In genomic region chr3:82329300-82329699, GRCh38 we compare ENCODE assay signal across 13 cellular contexts.
DNase-seq lines count a peak whose midpoint lies in the region; TF ChIP-seq lines count a peak whose summit lies in the region.
"Had no signal": no experiment of that assay in that cellular context is flagged by ENCODE, and none has a peak within 500 bp of the region (broad histone marks: within the 10 kb centered on the region; RNA-seq: fewer than 3 reads in every experiment).

No MANE protein-coding gene starts in this region.

- CTCF ChIA-PET in Calu3 (lab: Charles Lee), result no interaction called here

- H3K4me2 ChIP-seq in neuronal stem cell (ENCODE audit: insufficient read depth, low read length, poor library complexity, severe bottlenecking), result no peak overlapping the region

- H3K9me3 Mint-ChIP-seq in HFFc6 (peaks cover 10% of the 10 kb centered on the region; the same call in 1 of the 2 replicates), nephron (no peaks in the 10 kb centered on the region), Calu3 (ENCODE audit: low read depth, unreplicated experiment) (no peaks in the 10 kb centered on the region)

- no peak overlapping the region for H4K91ac ChIP-seq in neuronal stem cell (ENCODE audit: low read depth, low read length, poor library complexity)

- intact Hi-C loops in Calu3 (cut with micrococcal nuclease; ENCODE audit: unreplicated experiment), result no loop called here

- no peak overlapping the region for H3K4me3 ChIP-seq in astrocyte of the spinal cord (ENCODE audit: low read depth, low read length)
- H3K4me3 ChIP-seq in brain microvascular endothelial cell (ENCODE audit: low read depth, low read length), result no peak overlapping the region
- no peak overlapping the region for H3K4me3 ChIP-seq in neuronal stem cell (ENCODE audit: low read length in 2 of 2)
- H3K4me3 ChIP-seq: thyroid gland had no signal

- no peak overlapping the region for H2BK15ac ChIP-seq in neuronal stem cell (ENCODE audit: low read length)

- DNase-seq in DMS 273 treated with DMSO at 0.1 percent for 48 hours (lab: John Stamatoyannopoulos, UW), result peak; percentile 6
- DNase-seq in HFFc6, result no peak
- no peak for DNase-seq in astrocyte of the spinal cord (ENCODE audit: low read depth, low spot score)
- DNase-seq in activated gamma-delta T cell (lab: John Stamatoyannopoulos, UW), result no peak
- DNase-seq in brain microvascular endothelial cell, result no peak
- no peak for DNase-seq in Calu3
- no peak for DNase-seq in neuronal stem cell (ENCODE audit: low spot score)
- DNase-seq: mesendoderm, NCI-H146, retina, T1000, thyroid gland had no signal

- TF ChIP-seq CTCF in HFFc6 (IDR thresholded peaks at IDR 0.05) (peak; percentile 67), astrocyte of the spinal cord (IDR thresholded peaks at IDR 0.05; ENCODE audit: low read depth, low read length) (peak; percentile 17), nephron (IDR thresholded peaks at IDR 0.05; ENCODE audit: unreplicated experiment in 3 of 3) (peak; percentile 22 to 55 (median 43)), brain microvascular endothelial cell (IDR thresholded peaks at IDR 0.05; ENCODE audit: low read depth, low read length, missing control alignments) (no peak), Calu3 (IDR thresholded peaks at IDR 0.05; ENCODE audit: unreplicated experiment) (no peak)

- in situ Hi-C loops in astrocyte of the spinal cord (cut with HindIII; ENCODE audit: low sequenced_read_pairs) (no loop called here), brain microvascular endothelial cell (cut with HindIII; ENCODE audit: low pct_ligation_motif_present, low sequenced_read_pairs) (no loop called here)

- H3K27ac ChIP-seq in brain microvascular endothelial cell, result no peak overlapping the region
- no peak overlapping the region for H3K27ac ChIP-seq in neuronal stem cell (replicated peaks; ENCODE audit: low read length)
- H3K27ac ChIP-seq: thyroid gland had no signal

- no peak overlapping the region for H3K18ac ChIP-seq in neuronal stem cell (ENCODE audit: low read length)

- no peak overlapping the region for H3K9ac ChIP-seq in neuronal stem cell (ENCODE audit: low read depth, low read length, poor library complexity)

- H4K8ac ChIP-seq in neuronal stem cell (ENCODE audit: low read depth, low read length), result no peak overlapping the region

- H3K4me1 ChIP-seq in neuronal stem cell (ENCODE audit: control insufficient read depth in 2 of 2, insufficient read depth in 1 of 2, low read depth in 1 of 2, low read length in 2 of 2), result no peaks in the 10 kb centered on the region
- H3K4me1 ChIP-seq: thyroid gland had no signal

- H3K4ac ChIP-seq in neuronal stem cell (ENCODE audit: low read length), result no peak overlapping the region

- H2BK120ac ChIP-seq in neuronal stem cell (ENCODE audit: low read depth, low read length), result no peak overlapping the region

- no peak overlapping the region for H2AFZ ChIP-seq in neuronal stem cell (ENCODE audit: low read length)

- H2BK5ac ChIP-seq in neuronal stem cell (ENCODE audit: low read length), result no peak overlapping the region

- H3K36me3 Mint-ChIP-seq in HFFc6 (ENCODE audit: low read depth) (no peaks in the 10 kb centered on the region), nephron (ENCODE audit: low read depth) (no peaks in the 10 kb centered on the region), Calu3 (ENCODE audit: insufficient read depth, unreplicated experiment) (no peaks in the 10 kb centered on the region)

- H3K4me3 Mint-ChIP-seq in HFFc6, result no peak overlapping the region
- H3K4me3 Mint-ChIP-seq in nephron, result no peak overlapping the region
- H3K4me3 Mint-ChIP-seq in Calu3 (ENCODE audit: low read depth, unreplicated experiment), result no peak overlapping the region

- no peaks in the 10 kb centered on the region for H3K36me3 ChIP-seq in brain microvascular endothelial cell (replicated peaks)
- no peaks in the 10 kb centered on the region for H3K36me3 ChIP-seq in neuronal stem cell (replicated peaks in 1 of 2; ENCODE audit: control insufficient read depth in 2 of 2, insufficient read depth in 2 of 2, low read length in 2 of 2)
- H3K36me3 ChIP-seq: thyroid gland had no signal

- H3K27ac Mint-ChIP-seq in HFFc6 (no peak overlapping the region), nephron (no peak overlapping the region), Calu3 (ENCODE audit: unreplicated experiment) (no peak overlapping the region)

- H3K27me3 Mint-ChIP-seq in HFFc6 (ENCODE audit: insufficient read depth) (no peaks in the 10 kb centered on the region), nephron (ENCODE audit: low read depth) (no peaks in the 10 kb centered on the region), Calu3 (ENCODE audit: unreplicated experiment) (no peaks in the 10 kb centered on the region)

- no peak overlapping the region for H2AK5ac ChIP-seq in neuronal stem cell (ENCODE audit: low read depth, low read length)

- no peaks in the 10 kb centered on the region for H3K79me1 ChIP-seq in neuronal stem cell (ENCODE audit: low read depth, low read length)

- H3K4me1 Mint-ChIP-seq in HFFc6 (ENCODE audit: low read depth), result no peaks in the 10 kb centered on the region
- no peaks in the 10 kb centered on the region for H3K4me1 Mint-ChIP-seq in nephron
- no peaks in the 10 kb centered on the region for H3K4me1 Mint-ChIP-seq in Calu3 (ENCODE audit: low read depth, unreplicated experiment)

- no CpG with 5 or more reads among the region's 2 CpGs for WGBS in neuronal stem cell (ENCODE audit: extremely low coverage in 2 of 2, insufficient read length in 2 of 2, insufficient replicate concordance in 1 of 2), 2 donors

- H2BK12ac ChIP-seq in neuronal stem cell (ENCODE audit: low read length), result no peak overlapping the region

- H3K9me3 ChIP-seq in neuronal stem cell (replicated peaks in 1 of 2; ENCODE audit: control insufficient read depth in 2 of 2, insufficient read depth in 1 of 2, low read depth in 1 of 2, low read length in 2 of 2), result no peaks in the 10 kb centered on the region
- H3K9me3 ChIP-seq: thyroid gland had no signal

- no peak overlapping the region for H3K14ac ChIP-seq in neuronal stem cell (ENCODE audit: low read length)

- no peak overlapping the region for H3K23ac ChIP-seq in neuronal stem cell (ENCODE audit: low read depth, low read length, poor library complexity)

- no peaks in the 10 kb centered on the region for H3K27me3 ChIP-seq in brain microvascular endothelial cell (replicated peaks)
- H3K27me3 ChIP-seq in neuronal stem cell (ENCODE audit: control insufficient read depth in 3 of 3, insufficient read depth in 3 of 3, low read depth in 1 of 3, low read length in 3 of 3), result no peaks in the 10 kb centered on the region
- H3K27me3 ChIP-seq: thyroid gland had no signal

- BruUV-seq in Calu3 (replicated peaks; lab: Mats Ljungman, UMichigan), result no TSS peak

Comparison
In these comparisons a context has a peak if more than half of its experiments do, and no peak if none do; other contexts are left out.
1. CTCF ChIP-seq: peak in HFFc6 (single experiment), astrocyte of the spinal cord (single experiment) and nephron (3 of 3); none in brain microvascular endothelial cell (single experiment) and Calu3 (single experiment).